In genomic region chr4:184234155-184234554, GRCh38 we compare ENCODE assay signal across 1 cellular context.
A peak's percentile ranks its signal among the peaks of the same experiment; 100 is the strongest.
TF ChIP-seq lines count a peak whose summit lies in the region.

No MANE protein-coding gene starts in this region.

TF ChIP-seq in K562, 482 proteins besides CTCF, POLR2A, EP300 and RAD21 (continued from another document):
- peak; percentile 80; the same call in 1 of the 2 replicates for TF ChIP-seq CREB3L1 (IDR thresholded peaks at IDR 0.05; ENCODE audit: borderline replicate concordance, low read depth)
